In the genomic region with DNA sequence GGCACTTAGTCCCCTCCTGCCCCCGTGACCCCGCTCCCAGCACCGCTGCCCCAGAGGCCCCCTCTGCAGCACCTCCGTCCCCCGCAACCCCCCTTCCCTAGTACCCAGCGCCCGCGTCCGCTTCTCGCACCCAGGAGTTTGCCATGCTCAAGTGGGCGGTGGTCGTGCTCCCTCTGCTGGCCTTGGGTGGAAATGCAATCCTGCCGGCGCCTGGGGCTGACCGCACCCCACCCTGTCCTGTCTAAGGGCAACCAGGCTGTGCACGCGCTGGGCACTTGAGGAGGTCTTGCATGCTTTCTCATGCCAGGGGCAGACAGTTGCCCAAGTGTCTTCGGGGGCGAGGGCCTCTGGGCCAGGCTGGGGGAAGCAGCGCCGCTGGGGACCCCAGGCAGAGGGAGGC, we compare ENCODE assay signal across 6 cellular contexts.
DNase-seq lines count a peak whose midpoint lies in the region; ATAC-seq and TF ChIP-seq lines count a peak whose summit lies in the region.
"Not testable (repeated sequence)": the region's sequence is repeated elsewhere in the genome, so short reads cannot be mapped to it uniquely, and the experiment has no call there.

No MANE protein-coding gene starts in this region.

- H3K4me3 ChIP-seq in LNCaP clone FGC (ENCODE audit: low read depth, low read length); RWPE2 (ENCODE audit: severe bottlenecking): not testable (repeated sequence)

- TF ChIP-seq CTCF in 22Rv1 (IDR thresholded peaks at IDR 0.05): peak; percentile 61
- TF ChIP-seq CTCF in HFFc6 (IDR thresholded peaks at IDR 0.05): peak; percentile 39; the same call in 1 of the 2 replicates
- TF ChIP-seq CTCF in LNCaP clone FGC (IDR thresholded peaks at IDR 0.05; ENCODE audit: control insufficient read depth, extremely low read depth, insufficient read depth): 0 out of 2 replicates have a peak, but pooled peaks have one; percentile 15
- peak; percentile 15 for TF ChIP-seq CTCF in RWPE2 (IDR thresholded peaks at IDR 0.05; ENCODE audit: poor library complexity, severe bottlenecking)
- not testable (repeated sequence) for TF ChIP-seq CTCF in activated CD8-positive, alpha-beta T cell treated with anti-CD3 and anti-CD28 coated beads for 36 hours (IDR thresholded peaks at IDR 0.05)

- H3K27me3 Mint-ChIP-seq in HFFc6 (ENCODE audit: insufficient read depth); activated CD8-positive, alpha-beta T cell treated with anti-CD3 and anti-CD28 coated beads for 36 hours: not testable (repeated sequence)

- not testable (repeated sequence) for H3K4me3 Mint-ChIP-seq in HFFc6; activated CD8-positive, alpha-beta T cell treated with anti-CD3 and anti-CD28 coated beads for 36 hours

- not testable (repeated sequence) for H3K4me1 ChIP-seq in RWPE2 (ENCODE audit: insufficient read depth, poor library complexity, severe bottlenecking)

- H3K36me3 ChIP-seq in RWPE2 (ENCODE audit: low read depth): not testable (repeated sequence)

- H3K27ac Mint-ChIP-seq in HFFc6; activated CD8-positive, alpha-beta T cell treated with anti-CD3 and anti-CD28 coated beads for 36 hours: not testable (repeated sequence)

- H3K9me3 Mint-ChIP-seq in HFFc6; activated CD8-positive, alpha-beta T cell treated with anti-CD3 and anti-CD28 coated beads for 36 hours: not testable (repeated sequence)

- intact Hi-C loops in activated CD8-positive, alpha-beta T cell treated with anti-CD3 and anti-CD28 coated beads for 36 hours (cut with micrococcal nuclease): not testable (repeated sequence)

- not testable (repeated sequence) for DNase-seq in HFFc6; LNCaP clone FGC (ENCODE audit: low read depth); RWPE2 (ENCODE audit: low spot score); left lobe of liver (ENCODE audit: low spot score)
- DNase-seq in activated CD8-positive, alpha-beta T cell treated with anti-CD3 and anti-CD28 coated beads for 36 hours: peak; percentile 1

- ATAC-seq in RWPE2 (ENCODE audit: low read depth); activated CD8-positive, alpha-beta T cell treated with anti-CD3 and anti-CD28 coated beads for 36 hours: not testable (repeated sequence)
- ATAC-seq in left lobe of liver: peak; percentile 47

- not testable (repeated sequence) for H3K4me1 Mint-ChIP-seq in HFFc6 (ENCODE audit: low read depth); activated CD8-positive, alpha-beta T cell treated with anti-CD3 and anti-CD28 coated beads for 36 hours (ENCODE audit: low read depth)

- CTCF ChIA-PET in activated CD8-positive, alpha-beta T cell treated with anti-CD3 and anti-CD28 coated beads for 36 hours (lab: Charles Lee): not testable (repeated sequence)

- H3K9me3 ChIP-seq in RWPE2 (ENCODE audit: severe bottlenecking): not testable (repeated sequence)

- not testable (repeated sequence) for H3K36me3 Mint-ChIP-seq in HFFc6 (ENCODE audit: low read depth); activated CD8-positive, alpha-beta T cell treated with anti-CD3 and anti-CD28 coated beads for 36 hours (ENCODE audit: low read depth)

- POLR2A ChIA-PET in activated CD8-positive, alpha-beta T cell treated with anti-CD3 and anti-CD28 coated beads for 36 hours (lab: Charles Lee): not testable (repeated sequence)

- not testable (repeated sequence) for H3K27me3 ChIP-seq in RWPE2 (ENCODE audit: insufficient read depth, poor library complexity, severe bottlenecking)

- not testable (repeated sequence) for H3K27ac ChIP-seq in 22Rv1; RWPE2 (ENCODE audit: poor library complexity, severe bottlenecking)
